Comparison of ENCODE assay signal across 1 cellular context in genomic region chr18:5456577-5457466, GRCh38.
TF ChIP-seq lines count a peak whose summit lies in the region.

No MANE protein-coding gene starts in this region.

TF ChIP-seq in H1, 55 proteins besides CTCF, POLR2A, EP300 and RAD21 (continued from another document):
- TF ChIP-seq, protein P1, sequence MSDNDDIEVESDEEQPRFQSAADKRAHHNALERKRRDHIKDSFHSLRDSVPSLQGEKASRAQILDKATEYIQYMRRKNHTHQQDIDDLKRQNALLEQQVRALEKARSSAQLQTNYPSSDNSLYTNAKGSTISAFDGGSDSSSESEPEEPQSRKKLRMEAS (IDR thresholded peaks at IDR 0.05): no peak
- TF ChIP-seq RBBP5 (IDR thresholded peaks at IDR 0.05; ENCODE audit: borderline replicate concordance, low read depth, low read length) (no peak), YY1 (IDR thresholded peaks at IDR 0.05; ENCODE audit: low read depth, low read length) (no peak), EGR1 (IDR thresholded peaks at IDR 0.05; ENCODE audit: borderline replicate concordance, low read depth, low read length) (no peak), SIX5 (IDR thresholded peaks at IDR 0.05; ENCODE audit: low read depth, low read length) (no peak), KDM4A (IDR thresholded peaks at IDR 0.05; ENCODE audit: low read depth, low read length, severe bottlenecking) (no peak), GTF2F1 (IDR thresholded peaks at IDR 0.05; ENCODE audit: borderline replicate concordance, low read depth, low read length) (no peak), SUZ12 (IDR thresholded peaks at IDR 0.05; ENCODE audit: low read length) (no peak), POLR2AphosphoS5 (IDR thresholded peaks at IDR 0.05; ENCODE audit: low read depth, low read length) (no peak), NRF1 (IDR thresholded peaks at IDR 0.05; ENCODE audit: low read depth, low read length) (no peak), CEBPB (IDR thresholded peaks at IDR 0.05; ENCODE audit: low read depth, low read length) (no peak), TCF12 (IDR thresholded peaks at IDR 0.05; ENCODE audit: low read depth, low read length) (no peak)
